9 cellular contexts compared by ENCODE assay signal in the genomic region with DNA sequence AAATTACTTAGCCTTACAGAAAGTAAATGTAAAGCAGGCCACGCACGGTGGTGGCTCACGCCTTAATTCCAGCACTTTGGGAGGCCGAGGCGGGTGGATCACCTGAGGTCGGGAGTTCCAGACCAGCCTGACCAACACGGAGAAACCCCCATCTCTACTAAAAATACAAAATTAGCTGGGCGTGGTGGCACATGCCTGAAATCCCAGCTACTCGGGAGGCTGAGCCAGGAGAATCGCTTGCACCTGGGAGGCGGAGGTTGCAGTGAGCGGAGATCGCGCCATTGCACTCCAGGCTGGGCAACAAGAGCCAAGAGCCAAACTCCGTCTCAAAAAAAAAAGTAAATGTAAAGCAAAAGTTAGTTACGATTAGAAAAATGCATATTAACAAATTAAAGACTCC. TPM values are rescaled to one million over a fixed set of nuclear protein-coding genes. Genes with fewer than 3 reads are reported as not detected.
A peak's percentile ranks its signal among the peaks of the same experiment; 100 is the strongest.
DNase-seq lines count a peak whose midpoint lies in the region; ATAC-seq and TF ChIP-seq lines count a peak whose summit lies in the region.
"Not testable (repeated sequence)": the region's sequence is repeated elsewhere in the genome, so short reads cannot be mapped to it uniquely, and the experiment has no call there.
"Had no signal": no experiment of that assay in that cellular context is flagged by ENCODE, and none has a peak within 500 bp of the region (broad histone marks: within the 10 kb centered on the region; RNA-seq: fewer than 3 reads in every experiment).

No MANE protein-coding gene starts in this region.

- H3K9me3 Mint-ChIP-seq in activated T-cell treated with anti-CD3 and anti-CD28 coated beads, Interleukin-2, amount 50 U/mL, for 72 hours, result not testable (repeated sequence)
- H3K9me3 Mint-ChIP-seq in glutamatergic neuron (ENCODE audit: unreplicated experiment), result peaks cover 10% of the 10 kb centered on the region

- H3K27ac Mint-ChIP-seq in activated T-cell treated with anti-CD3 and anti-CD28 coated beads, Interleukin-2, amount 50 U/mL, for 72 hours, result peak overlapping the region; percentile 97
- peak overlapping the region; percentile 93 for H3K27ac Mint-ChIP-seq in glutamatergic neuron (ENCODE audit: unreplicated experiment)

- H3K79me2 ChIP-seq in OCI-LY7 (ENCODE audit: insufficient read depth, low read depth, low read length), result not testable (repeated sequence)

- TF ChIP-seq CTCF in OCI-LY7 (conservative IDR thresholded peaks at IDR 0.05; ENCODE audit: low read length); choroid plexus epithelial cell (conservative IDR thresholded peaks at IDR 0.05; ENCODE audit: low read depth, low read length); glutamatergic neuron (IDR thresholded peaks at IDR 0.05; ENCODE audit: partially characterized antibody, unreplicated experiment); vagina (IDR thresholded peaks at IDR 0.05): not testable (repeated sequence)

- not testable (repeated sequence) for TF ChIP-seq POLR2A in vagina (IDR thresholded peaks at IDR 0.05)

- H4K20me1 ChIP-seq in OCI-LY7 (ENCODE audit: insufficient read depth, low read length), result not testable (repeated sequence)

- H2AFZ ChIP-seq in OCI-LY7 (ENCODE audit: low read length), result peak overlapping the region; percentile 96; the same call in 1 of the 2 replicates

- H3K4me1 ChIP-seq in OCI-LY7 (ENCODE audit: insufficient read depth, low read length, poor library complexity, severe bottlenecking), result peaks cover 18% of the 10 kb centered on the region
- peaks cover 6 to 11% of the 10 kb centered on the region in 2 donors for H3K4me1 ChIP-seq in mucosa of rectum (ENCODE audit: control insufficient read depth in 2 of 2, insufficient read depth in 2 of 2, low read length in 2 of 2)
- H3K4me1 ChIP-seq in vagina, result peaks cover 16% of the 10 kb centered on the region

- H3K27me3 ChIP-seq in mucosa of rectum (ENCODE audit: control insufficient read depth in 2 of 2, insufficient read depth in 2 of 2, low read length in 2 of 2); vagina: not testable (repeated sequence)

- not testable (repeated sequence) for BruUV-seq in OCI-LY7 (replicated peaks; lab: Mats Ljungman, UMichigan)

- DNase-seq in OCI-LY7 (ENCODE audit: low spot score); activated T-cell treated with anti-CD3 and anti-CD28 coated beads, Interleukin-2, amount 50 U/mL, for 72 hours; choroid plexus epithelial cell (ENCODE audit: low read depth); glutamatergic neuron; skeletal muscle cell (ENCODE audit: low read depth); vagina (ENCODE audit: extremely low spot score in 2 of 2): not testable (repeated sequence)

- H3K9me3 ChIP-seq in OCI-LY7 (ENCODE audit: low read length); mucosa of rectum (ENCODE audit: control insufficient read depth in 2 of 2, low read length in 2 of 2); vagina: not testable (repeated sequence)

- not testable (repeated sequence) for ATAC-seq in activated T-cell treated with anti-CD3 and anti-CD28 coated beads, Interleukin-2, amount 50 U/mL, for 72 hours (replicated peaks in 1 of 2)

- H3K27me3 Mint-ChIP-seq in activated T-cell treated with anti-CD3 and anti-CD28 coated beads, Interleukin-2, amount 50 U/mL, for 72 hours (ENCODE audit: low read depth); glutamatergic neuron (ENCODE audit: unreplicated experiment): not testable (repeated sequence)

- H3K9me2 ChIP-seq in OCI-LY7 (ENCODE audit: insufficient read depth, low read length), result not testable (repeated sequence)

- not testable (repeated sequence) for H3K27ac ChIP-seq in OCI-LY7 (ENCODE audit: low read depth, low read length, poor library complexity, severe bottlenecking)
- peak overlapping the region; percentile 88 to 94 for H3K27ac ChIP-seq in mucosa of rectum (ENCODE audit: low read depth in 2 of 2, low read length in 2 of 2)
- peak overlapping the region; percentile 86 for H3K27ac ChIP-seq in vagina

- H3K4me2 ChIP-seq in OCI-LY7 (ENCODE audit: low read length), result peak overlapping the region; percentile 80

- POLR2A ChIA-PET in OCI-LY7 (lab: Charles Lee), result interaction anchor here (0.7 to 1.2 kb wide), 7 partner anchors 9 to 230 kb away, joined by 3 to 14 read pairs (median 3); no protein-coding TSS in a partner anchor

- H3K4me3 Mint-ChIP-seq in activated T-cell treated with anti-CD3 and anti-CD28 coated beads, Interleukin-2, amount 50 U/mL, for 72 hours, result peak overlapping the region; percentile 84 to 96
- peak overlapping the region; percentile 95 for H3K4me3 Mint-ChIP-seq in glutamatergic neuron (ENCODE audit: unreplicated experiment)

- H3K4me3 ChIP-seq in GM08714 (ENCODE audit: low read length) (peak overlapping the region; percentile 92), OCI-LY7 (ENCODE audit: low read depth, low read length, poor library complexity, severe bottlenecking) (peak overlapping the region; percentile 84), choroid plexus epithelial cell (ENCODE audit: low read depth, low read length) (peak overlapping the region; percentile 63), mucosa of rectum (ENCODE audit: low read length in 2 of 2) (peak overlapping the region; percentile 92 to 97), skeletal muscle cell (ENCODE audit: low read depth, low read length) (peak overlapping the region; percentile 57), vagina (peak overlapping the region; percentile 69 to 73)

- intact Hi-C loops in OCI-LY7 (cut with micrococcal nuclease; ENCODE audit: unreplicated experiment), result not testable (repeated sequence)
- intact Hi-C loops in vagina (cut with DNase I), result loop anchor here (10.0 kb wide), 2 partner anchors 74 to 194 kb away; a partner anchor contains a TSS

- H3K4me1 Mint-ChIP-seq in activated T-cell treated with anti-CD3 and anti-CD28 coated beads, Interleukin-2, amount 50 U/mL, for 72 hours (ENCODE audit: low read depth), result peaks cover 59% of the 10 kb centered on the region
- not testable (repeated sequence) for H3K4me1 Mint-ChIP-seq in glutamatergic neuron (ENCODE audit: low read depth, unreplicated experiment)

- not testable (repeated sequence) for H3K36me3 Mint-ChIP-seq in activated T-cell treated with anti-CD3 and anti-CD28 coated beads, Interleukin-2, amount 50 U/mL, for 72 hours (ENCODE audit: insufficient read depth in 2 of 2); glutamatergic neuron (ENCODE audit: unreplicated experiment)

- H3K36me3 ChIP-seq in OCI-LY7 (ENCODE audit: insufficient read depth, low read length); mucosa of rectum (ENCODE audit: control insufficient read depth in 2 of 2, insufficient read depth in 2 of 2, low read length in 2 of 2); vagina: not testable (repeated sequence)

- CTCF ChIA-PET in OCI-LY7 (lab: Charles Lee; ENCODE audit: unreplicated experiment), result interaction anchor here (0.5 to 1.0 kb wide), 4 partner anchors 115 to 294 kb away, joined by 3 to 6 read pairs (median 4); a partner anchor contains a TSS

- peak overlapping the region; percentile 84 to 94 for H3K9ac ChIP-seq in mucosa of rectum (ENCODE audit: low read depth in 1 of 2, low read length in 2 of 2)

RNA-seq across cellular contexts. Expression of a gene that starts 21.5 kb away (rescaled TPM):
- not detected in 2 replicates for total RNA-seq in OCI-LY7 (2014; rRNA removed; shearing (Covaris generic))
- total RNA-seq in OCI-LY7 (2022) (not detected in 2 replicates), glutamatergic neuron (ENCODE audit: unreplicated experiment) (not detected), vagina (not detected)
- total RNA-seq in activated T-cell treated with anti-CD3 and anti-CD28 coated beads, Interleukin-2, amount 50 U/mL, for 72 hours, result under 1 TPM in 1 of 2 donors, not detected in 1; 0.76 TPM
- total RNA-seq: mesenteric fat pad had no signal
